10 cellular contexts compared by ENCODE assay signal in the genomic region with DNA sequence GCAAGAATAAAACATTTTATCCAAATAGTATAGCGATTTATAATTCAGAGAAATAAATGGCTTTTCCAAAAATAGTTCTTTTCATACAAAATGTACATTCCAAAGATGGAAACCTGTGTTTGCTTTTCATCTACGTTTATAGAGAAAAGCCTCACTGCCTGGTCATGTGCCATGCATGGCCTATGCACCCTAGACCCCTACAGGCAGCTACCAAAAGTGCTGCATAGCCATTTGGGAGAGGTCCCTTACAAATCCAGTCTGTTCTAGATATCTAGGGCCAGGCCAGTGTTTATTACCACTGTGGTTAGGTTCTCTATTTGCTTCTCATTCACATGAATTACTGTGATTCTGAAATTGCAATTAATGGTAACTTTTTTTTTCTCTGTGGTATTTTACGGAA. TPM values are rescaled to one million over a fixed set of nuclear protein-coding genes. Genes with fewer than 3 reads are reported as not detected.
DNase-seq lines count a peak whose midpoint lies in the region; ATAC-seq and TF ChIP-seq lines count a peak whose summit lies in the region.
"Had no signal": no experiment of that assay in that cellular context is flagged by ENCODE, and none has a peak within 500 bp of the region (broad histone marks: within the 10 kb centered on the region; RNA-seq: fewer than 3 reads in every experiment).

No MANE protein-coding gene starts in this region.

- DNase-seq in NCI-H748 (lab: John Stamatoyannopoulos, UW; ENCODE audit: unreplicated experiment), result peak; percentile 33
- no peak for DNase-seq in NCI-H748 treated with DMSO at 0.1 percent for 48 hours (lab: John Stamatoyannopoulos, UW)
- no peak for DNase-seq in T-helper 17 cell
- peak; percentile 53 for DNase-seq in neural progenitor cell (ENCODE audit: low spot score)
- DNase-seq in activated T-helper 1 cell treated with anti-CD3 and anti-CD28 coated beads, Interleukin-12 subunit alpha, Interleukin-12 subunit beta, Interleukin-2, Interleukin-4 antibody, amounts not matched to agents 30 ng/mL and 10 ng/mL and 1 ng/mL, durations not matched to agents 14 hours and 24 hours and 36 hours (ENCODE audit: low spot score), result no peak
- no peak for DNase-seq in natural killer cell
- DNase-seq: adrenal gland, T-cell had no signal

- TF ChIP-seq CTCF in neural progenitor cell (IDR thresholded peaks at IDR 0.05), result peak; percentile 53
- no peak for TF ChIP-seq CTCF in natural killer cell (IDR thresholded peaks at IDR 0.05)

- no peaks in the 10 kb centered on the region for H3K27me3 ChIP-seq in neural progenitor cell
- H3K27me3 ChIP-seq: adrenal gland had no signal

- H3K36me3 Mint-ChIP-seq in T-helper 17 cell (ENCODE audit: low read depth) (peaks cover 5% of the 10 kb centered on the region), neural progenitor cell (peaks cover 2% of the 10 kb centered on the region), natural killer cell (no peaks in the 10 kb centered on the region)
- H3K36me3 Mint-ChIP-seq in activated T-helper 1 cell treated with anti-CD3 and anti-CD28 coated beads, Interleukin-12 subunit alpha, Interleukin-12 subunit beta, Interleukin-2, Interleukin-4 antibody, amounts not matched to agents 30 ng/mL and 10 ng/mL and 1 ng/mL, durations not matched to agents 14 hours and 24 hours and 36 hours (ENCODE audit: low read depth), result peaks cover 7% of the 10 kb centered on the region

- H3K9me3 Mint-ChIP-seq in neural progenitor cell (no peaks in the 10 kb centered on the region), natural killer cell (no peaks in the 10 kb centered on the region)
- H3K9me3 Mint-ChIP-seq in activated T-helper 1 cell treated with anti-CD3 and anti-CD28 coated beads, Interleukin-12 subunit alpha, Interleukin-12 subunit beta, Interleukin-2, Interleukin-4 antibody, amounts not matched to agents 30 ng/mL and 10 ng/mL and 1 ng/mL, durations not matched to agents 14 hours and 24 hours and 36 hours, result no peaks in the 10 kb centered on the region
- H3K9me3 Mint-ChIP-seq: T-cell had no signal

- no peaks in the 10 kb centered on the region for H3K4me1 ChIP-seq in neural progenitor cell

- H3K4me1 Mint-ChIP-seq in T-helper 17 cell (peaks cover 4% of the 10 kb centered on the region), neural progenitor cell (peaks cover 5% of the 10 kb centered on the region), natural killer cell (no peaks in the 10 kb centered on the region)
- H3K4me1 Mint-ChIP-seq in activated T-helper 1 cell treated with anti-CD3 and anti-CD28 coated beads, Interleukin-12 subunit alpha, Interleukin-12 subunit beta, Interleukin-2, Interleukin-4 antibody, amounts not matched to agents 30 ng/mL and 10 ng/mL and 1 ng/mL, durations not matched to agents 14 hours and 24 hours and 36 hours (ENCODE audit: low read depth), result peaks cover 6% of the 10 kb centered on the region
- H3K4me1 Mint-ChIP-seq: T-cell had no signal

- no peak overlapping the region for H3K4me3 ChIP-seq in neural progenitor cell
- H3K4me3 ChIP-seq: adrenal gland had no signal

- H3K36me3 ChIP-seq in neural progenitor cell, result no peaks in the 10 kb centered on the region

- no peak overlapping the region for H3K9ac ChIP-seq in neural progenitor cell

- no peaks in the 10 kb centered on the region for H3K27me3 Mint-ChIP-seq in T-helper 17 cell
- H3K27me3 Mint-ChIP-seq in neural progenitor cell (ENCODE audit: insufficient read depth, low read depth), result no peaks in the 10 kb centered on the region
- H3K27me3 Mint-ChIP-seq in activated T-helper 1 cell treated with anti-CD3 and anti-CD28 coated beads, Interleukin-12 subunit alpha, Interleukin-12 subunit beta, Interleukin-2, Interleukin-4 antibody, amounts not matched to agents 30 ng/mL and 10 ng/mL and 1 ng/mL, durations not matched to agents 14 hours and 24 hours and 36 hours (ENCODE audit: insufficient read depth), result no peaks in the 10 kb centered on the region
- no peaks in the 10 kb centered on the region for H3K27me3 Mint-ChIP-seq in natural killer cell (ENCODE audit: low read depth in 2 of 2)
- H3K27me3 Mint-ChIP-seq: T-cell had no signal

- no peak overlapping the region for H3K27ac ChIP-seq in neural progenitor cell
- H3K27ac ChIP-seq: adrenal gland had no signal

- intact Hi-C loops in activated T-helper 1 cell treated with anti-CD3 and anti-CD28 coated beads, Interleukin-12 subunit alpha, Interleukin-12 subunit beta, Interleukin-2, Interleukin-4 antibody, amounts not matched to agents 30 ng/mL and 10 ng/mL and 1 ng/mL, durations not matched to agents 14 hours and 24 hours and 36 hours (cut with micrococcal nuclease), result no loop called here
- intact Hi-C loops in natural killer cell (cut with micrococcal nuclease), result no loop called here

- ATAC-seq in HG02973 (IDR thresholded peaks at IDR 0.05; ENCODE audit: unreplicated experiment) (peak; percentile 57), T-helper 17 cell (peak; percentile 37), GM19395 (IDR thresholded peaks at IDR 0.05; ENCODE audit: unreplicated experiment) (no peak), natural killer cell (no peak)

- no peak overlapping the region for H3K4me2 ChIP-seq in neural progenitor cell

- no peaks in the 10 kb centered on the region for H3K9me3 ChIP-seq in T-helper 17 cell (ENCODE audit: control insufficient read depth, low read length, poor library complexity, severe bottlenecking)
- H3K9me3 ChIP-seq in neural progenitor cell (ENCODE audit: low read depth), result no peaks in the 10 kb centered on the region
- H3K9me3 ChIP-seq: adrenal gland had no signal

- no peak overlapping the region for H2AFZ ChIP-seq in neural progenitor cell (replicated peaks)

- no peaks in the 10 kb centered on the region for H3K79me2 ChIP-seq in neural progenitor cell (ENCODE audit: low read depth)

- H4K20me1 ChIP-seq in neural progenitor cell (ENCODE audit: low read depth), result no peaks in the 10 kb centered on the region

- no peak overlapping the region for H3K4me3 Mint-ChIP-seq in T-helper 17 cell
- no peak overlapping the region for H3K4me3 Mint-ChIP-seq in neural progenitor cell
- no peak overlapping the region for H3K4me3 Mint-ChIP-seq in activated T-helper 1 cell treated with anti-CD3 and anti-CD28 coated beads, Interleukin-12 subunit alpha, Interleukin-12 subunit beta, Interleukin-2, Interleukin-4 antibody, amounts not matched to agents 30 ng/mL and 10 ng/mL and 1 ng/mL, durations not matched to agents 14 hours and 24 hours and 36 hours
- H3K4me3 Mint-ChIP-seq in natural killer cell, result no peak overlapping the region
- H3K4me3 Mint-ChIP-seq: T-cell had no signal

- H3F3A ChIP-seq in neural progenitor cell (ENCODE audit: low read depth), result no peaks in the 10 kb centered on the region

- H3K27ac Mint-ChIP-seq in T-helper 17 cell (no peak overlapping the region), neural progenitor cell (no peak overlapping the region), natural killer cell (no peak overlapping the region)
- no peak overlapping the region for H3K27ac Mint-ChIP-seq in activated T-helper 1 cell treated with anti-CD3 and anti-CD28 coated beads, Interleukin-12 subunit alpha, Interleukin-12 subunit beta, Interleukin-2, Interleukin-4 antibody, amounts not matched to agents 30 ng/mL and 10 ng/mL and 1 ng/mL, durations not matched to agents 14 hours and 24 hours and 36 hours
- H3K27ac Mint-ChIP-seq: T-cell had no signal

RNA-seq across cellular contexts. Expression of a gene that starts 17.2 kb away (rescaled TPM):
- 100 to 1,000 TPM; 131 to 139 TPM for total RNA-seq in T-helper 17 cell
- 655 and 1,033 TPM in 2 replicates for total RNA-seq in neural progenitor cell (ENCODE audit: low replicate concordance)
- total RNA-seq in activated T-helper 1 cell treated with anti-CD3 and anti-CD28 coated beads, Interleukin-12 subunit alpha, Interleukin-12 subunit beta, Interleukin-2, Interleukin-4 antibody, amounts not matched to agents 30 ng/mL and 10 ng/mL and 1 ng/mL, durations not matched to agents 14 hours and 24 hours and 36 hours, result 274 and 292 TPM in 2 replicates
- total RNA-seq in natural killer cell, result 100 to 1,000 TPM; 145 to 214 (median 151) TPM

RNA-seq across cellular contexts. Expression of a gene that starts 53.8 kb away (rescaled TPM):
- total RNA-seq in T-helper 17 cell (1 to 10 TPM; 4.0 to 5.3 TPM), neural progenitor cell (ENCODE audit: low replicate concordance) (36.7 and 63.5 TPM in 2 replicates), natural killer cell (1 to 10 TPM; 2.6 to 9.1 (median 3.1) TPM)
- total RNA-seq in activated T-helper 1 cell treated with anti-CD3 and anti-CD28 coated beads, Interleukin-12 subunit alpha, Interleukin-12 subunit beta, Interleukin-2, Interleukin-4 antibody, amounts not matched to agents 30 ng/mL and 10 ng/mL and 1 ng/mL, durations not matched to agents 14 hours and 24 hours and 36 hours, result 29.3 and 30.9 TPM in 2 replicates

Comparison
In these comparisons a context has a peak if more than half of its experiments do, and no peak if none do; other contexts are left out.
1. DNase-seq: peak in NCI-H748 (single experiment) and neural progenitor cell (single experiment); none in NCI-H748 treated with DMSO at 0.1 percent for 48 hours (single experiment), T-helper 17 cell (0 of 3), activated T-helper 1 cell treated with anti-CD3 and anti-CD28 coated beads, Interleukin-12 subunit alpha, Interleukin-12 subunit beta, Interleukin-2, Interleukin-4 antibody, amounts not matched to agents 30 ng/mL and 10 ng/mL and 1 ng/mL, durations not matched to agents 14 hours and 24 hours and 36 hours (single experiment) and natural killer cell (single experiment).
2. ATAC-seq: peak in HG02973 (single experiment) and T-helper 17 cell (single experiment); none in GM19395 (single experiment) and natural killer cell (0 of 3).